In the genomic region with DNA sequence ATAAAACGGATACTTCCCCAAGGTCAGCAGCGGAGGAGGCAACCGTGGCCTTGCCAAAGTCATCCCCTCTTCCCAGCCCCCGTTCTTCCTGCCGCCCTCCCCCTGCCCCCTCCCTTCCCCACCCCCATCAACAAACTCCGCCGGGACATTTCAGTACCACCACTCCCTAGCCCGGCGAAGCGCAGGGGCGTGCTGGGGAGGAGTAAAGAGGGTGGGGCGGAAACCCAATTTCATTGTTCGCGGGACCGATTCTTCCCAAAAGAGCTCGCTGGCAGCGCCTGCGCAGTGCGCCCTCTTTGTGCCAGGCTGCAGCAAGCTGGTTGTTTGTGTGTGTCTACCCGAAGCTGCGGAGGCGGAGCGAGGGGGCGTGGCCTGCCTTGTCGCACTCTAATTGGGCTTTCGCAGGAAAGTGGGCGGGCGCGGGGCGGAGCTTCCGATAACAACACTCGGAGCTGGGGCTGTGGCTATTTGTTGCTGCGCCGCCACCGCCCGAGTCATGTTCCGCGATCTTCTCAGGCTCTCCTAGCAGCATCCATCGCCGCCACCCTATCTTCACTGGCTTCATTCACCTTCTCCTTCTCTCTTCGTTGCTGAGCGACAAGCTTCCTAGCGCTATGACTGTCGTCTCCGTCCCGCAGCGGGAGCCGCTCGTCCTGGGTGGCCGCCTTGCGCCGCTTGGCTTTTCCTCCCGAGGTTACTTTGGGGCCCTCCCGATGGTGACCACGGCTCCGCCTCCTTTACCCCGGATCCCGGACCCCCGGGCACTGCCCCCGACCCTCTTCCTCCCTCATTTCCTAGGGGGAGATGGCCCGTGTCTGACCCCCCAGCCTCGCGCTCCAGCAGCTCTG, we compare ENCODE assay signal across 1 cellular context.
A peak's percentile ranks its signal among the peaks of the same experiment; 100 is the strongest.
TF ChIP-seq lines count a peak whose summit lies in the region.

A gene (plus strand): TSS at position 471 of the 848 bp plus-strand sequence. CDS start 144 bp downstream, at position 615.

TF ChIP-seq in WTC11, 78 proteins besides CTCF, POLR2A, EP300 and RAD21 (continued from another document):
- TF ChIP-seq, protein P1, sequence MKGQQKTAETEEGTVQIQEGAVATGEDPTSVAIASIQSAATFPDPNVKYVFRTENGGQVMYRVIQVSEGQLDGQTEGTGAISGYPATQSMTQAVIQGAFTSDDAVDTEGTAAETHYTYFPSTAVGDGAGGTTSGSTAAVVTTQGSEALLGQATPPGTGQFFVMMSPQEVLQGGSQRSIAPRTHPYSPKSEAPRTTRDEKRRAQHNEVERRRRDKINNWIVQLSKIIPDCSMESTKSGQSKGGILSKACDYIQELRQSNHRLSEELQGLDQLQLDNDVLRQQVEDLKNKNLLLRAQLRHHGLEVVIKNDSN (CRISPR knock-in tag; IDR thresholded peaks at IDR 0.05) = no peak; the same call in none of the 2 replicates
- TF ChIP-seq CBFB (CRISPR knock-in tag; IDR thresholded peaks at IDR 0.05; ENCODE audit: low read depth) = no peak
- TF ChIP-seq, protein P2, sequence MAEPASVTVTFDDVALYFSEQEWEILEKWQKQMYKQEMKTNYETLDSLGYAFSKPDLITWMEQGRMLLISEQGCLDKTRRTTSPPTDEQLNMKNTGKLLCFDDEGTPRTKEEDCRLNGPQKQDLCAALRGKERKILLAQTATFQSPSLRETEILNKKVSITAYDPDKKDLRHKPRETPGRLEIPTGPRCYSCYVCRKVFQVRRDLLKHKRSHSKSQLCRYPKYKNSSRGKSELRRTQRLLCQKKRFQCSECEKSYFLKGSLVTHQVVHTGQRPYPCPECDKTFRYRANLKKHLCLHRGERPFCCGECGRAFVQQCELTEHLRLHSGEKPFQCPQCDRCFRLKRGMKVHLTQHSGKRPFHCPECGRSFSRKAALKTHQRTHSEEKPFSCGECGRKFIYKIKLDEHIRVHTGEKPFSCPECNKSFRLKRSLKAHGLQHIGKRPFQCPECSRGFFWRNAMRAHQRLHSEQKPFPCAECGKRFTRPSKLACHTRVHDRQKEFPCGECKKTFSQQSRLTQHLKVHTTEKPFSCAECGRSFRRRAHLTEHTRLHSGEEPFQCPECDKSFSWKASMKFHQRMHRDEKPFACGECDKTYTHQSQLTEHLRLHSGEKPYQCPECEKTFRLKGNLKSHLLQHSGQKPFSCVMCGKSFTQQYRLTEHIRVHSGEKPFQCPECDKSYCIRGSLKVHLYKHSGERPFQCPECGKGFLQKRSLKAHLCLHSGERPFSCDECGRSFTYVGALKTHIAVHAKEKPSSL (CRISPR knock-in tag; conservative IDR thresholded peaks at IDR 0.05) = no peak
- TF ChIP-seq, protein P3, sequence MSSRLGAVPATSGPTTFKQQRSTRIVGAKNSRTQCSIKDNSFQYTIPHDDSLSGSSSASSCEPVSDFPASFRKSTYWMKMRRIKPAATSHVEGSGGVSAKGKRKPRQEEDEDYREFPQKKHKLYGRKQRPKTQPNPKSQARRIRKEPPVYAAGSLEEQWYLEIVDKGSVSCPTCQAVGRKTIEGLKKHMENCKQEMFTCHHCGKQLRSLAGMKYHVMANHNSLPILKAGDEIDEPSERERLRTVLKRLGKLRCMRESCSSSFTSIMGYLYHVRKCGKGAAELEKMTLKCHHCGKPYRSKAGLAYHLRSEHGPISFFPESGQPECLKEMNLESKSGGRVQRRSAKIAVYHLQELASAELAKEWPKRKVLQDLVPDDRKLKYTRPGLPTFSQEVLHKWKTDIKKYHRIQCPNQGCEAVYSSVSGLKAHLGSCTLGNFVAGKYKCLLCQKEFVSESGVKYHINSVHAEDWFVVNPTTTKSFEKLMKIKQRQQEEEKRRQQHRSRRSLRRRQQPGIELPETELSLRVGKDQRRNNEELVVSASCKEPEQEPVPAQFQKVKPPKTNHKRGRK (CRISPR knock-in tag; IDR thresholded peaks at IDR 0.05; ENCODE audit: borderline replicate concordance) = no peak
- peak; percentile 86 for TF ChIP-seq FOXK1 (CRISPR knock-in tag; IDR thresholded peaks at IDR 0.05)
- TF ChIP-seq NR3C1 (CRISPR knock-in tag; conservative IDR thresholded peaks at IDR 0.05; ENCODE audit: low read depth) = no peak
- no peak for TF ChIP-seq GRHL2 (CRISPR knock-in tag; IDR thresholded peaks at IDR 0.05; ENCODE audit: insufficient replicate concordance, severe bottlenecking)
- TF ChIP-seq ZNF423 (CRISPR knock-in tag; IDR thresholded peaks at IDR 0.05) = no peak
- TF ChIP-seq TEAD1 (CRISPR knock-in tag; IDR thresholded peaks at IDR 0.05) = peak; percentile 61; the same call in 1 of the 2 replicates
- no peak for TF ChIP-seq NFATC4 (CRISPR knock-in tag; IDR thresholded peaks at IDR 0.05)
- no peak for TF ChIP-seq JAZF1 (CRISPR knock-in tag; IDR thresholded peaks at IDR 0.05)
- TF ChIP-seq GABPB1 (CRISPR knock-in tag; IDR thresholded peaks at IDR 0.05) = peak; percentile 61; the same call in 1 of the 2 replicates
- TF ChIP-seq NR1H2 (CRISPR knock-in tag; IDR thresholded peaks at IDR 0.05) = no peak
- TF ChIP-seq, protein P4, sequence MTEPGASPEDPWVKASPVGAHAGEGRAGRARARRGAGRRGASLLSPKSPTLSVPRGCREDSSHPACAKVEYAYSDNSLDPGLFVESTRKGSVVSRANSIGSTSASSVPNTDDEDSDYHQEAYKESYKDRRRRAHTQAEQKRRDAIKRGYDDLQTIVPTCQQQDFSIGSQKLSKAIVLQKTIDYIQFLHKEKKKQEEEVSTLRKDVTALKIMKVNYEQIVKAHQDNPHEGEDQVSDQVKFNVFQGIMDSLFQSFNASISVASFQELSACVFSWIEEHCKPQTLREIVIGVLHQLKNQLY (CRISPR knock-in tag; IDR thresholded peaks at IDR 0.05) = no peak
- TF ChIP-seq, protein P5, sequence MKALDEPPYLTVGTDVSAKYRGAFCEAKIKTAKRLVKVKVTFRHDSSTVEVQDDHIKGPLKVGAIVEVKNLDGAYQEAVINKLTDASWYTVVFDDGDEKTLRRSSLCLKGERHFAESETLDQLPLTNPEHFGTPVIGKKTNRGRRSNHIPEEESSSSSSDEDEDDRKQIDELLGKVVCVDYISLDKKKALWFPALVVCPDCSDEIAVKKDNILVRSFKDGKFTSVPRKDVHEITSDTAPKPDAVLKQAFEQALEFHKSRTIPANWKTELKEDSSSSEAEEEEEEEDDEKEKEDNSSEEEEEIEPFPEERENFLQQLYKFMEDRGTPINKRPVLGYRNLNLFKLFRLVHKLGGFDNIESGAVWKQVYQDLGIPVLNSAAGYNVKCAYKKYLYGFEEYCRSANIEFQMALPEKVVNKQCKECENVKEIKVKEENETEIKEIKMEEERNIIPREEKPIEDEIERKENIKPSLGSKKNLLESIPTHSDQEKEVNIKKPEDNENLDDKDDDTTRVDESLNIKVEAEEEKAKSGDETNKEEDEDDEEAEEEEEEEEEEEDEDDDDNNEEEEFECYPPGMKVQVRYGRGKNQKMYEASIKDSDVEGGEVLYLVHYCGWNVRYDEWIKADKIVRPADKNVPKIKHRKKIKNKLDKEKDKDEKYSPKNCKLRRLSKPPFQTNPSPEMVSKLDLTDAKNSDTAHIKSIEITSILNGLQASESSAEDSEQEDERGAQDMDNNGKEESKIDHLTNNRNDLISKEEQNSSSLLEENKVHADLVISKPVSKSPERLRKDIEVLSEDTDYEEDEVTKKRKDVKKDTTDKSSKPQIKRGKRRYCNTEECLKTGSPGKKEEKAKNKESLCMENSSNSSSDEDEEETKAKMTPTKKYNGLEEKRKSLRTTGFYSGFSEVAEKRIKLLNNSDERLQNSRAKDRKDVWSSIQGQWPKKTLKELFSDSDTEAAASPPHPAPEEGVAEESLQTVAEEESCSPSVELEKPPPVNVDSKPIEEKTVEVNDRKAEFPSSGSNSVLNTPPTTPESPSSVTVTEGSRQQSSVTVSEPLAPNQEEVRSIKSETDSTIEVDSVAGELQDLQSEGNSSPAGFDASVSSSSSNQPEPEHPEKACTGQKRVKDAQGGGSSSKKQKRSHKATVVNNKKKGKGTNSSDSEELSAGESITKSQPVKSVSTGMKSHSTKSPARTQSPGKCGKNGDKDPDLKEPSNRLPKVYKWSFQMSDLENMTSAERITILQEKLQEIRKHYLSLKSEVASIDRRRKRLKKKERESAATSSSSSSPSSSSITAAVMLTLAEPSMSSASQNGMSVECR (CRISPR knock-in tag; IDR thresholded peaks at IDR 0.05; ENCODE audit: borderline replicate concordance) = 0 out of 2 replicates have a peak, but pooled peaks have one; percentile 35
- TF ChIP-seq ELF4 (CRISPR knock-in tag; IDR thresholded peaks at IDR 0.05; ENCODE audit: low read depth) = no peak
- TF ChIP-seq, protein P6, sequence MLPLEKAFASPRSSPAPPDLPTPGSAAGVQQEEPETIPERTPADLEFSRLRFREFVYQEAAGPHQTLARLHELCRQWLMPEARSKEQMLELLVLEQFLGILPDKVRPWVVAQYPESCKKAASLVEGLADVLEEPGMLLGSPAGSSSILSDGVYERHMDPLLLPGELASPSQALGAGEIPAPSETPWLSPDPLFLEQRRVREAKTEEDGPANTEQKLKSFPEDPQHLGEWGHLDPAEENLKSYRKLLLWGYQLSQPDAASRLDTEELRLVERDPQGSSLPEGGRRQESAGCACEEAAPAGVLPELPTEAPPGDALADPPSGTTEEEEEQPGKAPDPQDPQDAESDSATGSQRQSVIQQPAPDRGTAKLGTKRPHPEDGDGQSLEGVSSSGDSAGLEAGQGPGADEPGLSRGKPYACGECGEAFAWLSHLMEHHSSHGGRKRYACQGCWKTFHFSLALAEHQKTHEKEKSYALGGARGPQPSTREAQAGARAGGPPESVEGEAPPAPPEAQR (CRISPR knock-in tag; IDR thresholded peaks at IDR 0.05) = no peak
- TF ChIP-seq, protein P7, sequence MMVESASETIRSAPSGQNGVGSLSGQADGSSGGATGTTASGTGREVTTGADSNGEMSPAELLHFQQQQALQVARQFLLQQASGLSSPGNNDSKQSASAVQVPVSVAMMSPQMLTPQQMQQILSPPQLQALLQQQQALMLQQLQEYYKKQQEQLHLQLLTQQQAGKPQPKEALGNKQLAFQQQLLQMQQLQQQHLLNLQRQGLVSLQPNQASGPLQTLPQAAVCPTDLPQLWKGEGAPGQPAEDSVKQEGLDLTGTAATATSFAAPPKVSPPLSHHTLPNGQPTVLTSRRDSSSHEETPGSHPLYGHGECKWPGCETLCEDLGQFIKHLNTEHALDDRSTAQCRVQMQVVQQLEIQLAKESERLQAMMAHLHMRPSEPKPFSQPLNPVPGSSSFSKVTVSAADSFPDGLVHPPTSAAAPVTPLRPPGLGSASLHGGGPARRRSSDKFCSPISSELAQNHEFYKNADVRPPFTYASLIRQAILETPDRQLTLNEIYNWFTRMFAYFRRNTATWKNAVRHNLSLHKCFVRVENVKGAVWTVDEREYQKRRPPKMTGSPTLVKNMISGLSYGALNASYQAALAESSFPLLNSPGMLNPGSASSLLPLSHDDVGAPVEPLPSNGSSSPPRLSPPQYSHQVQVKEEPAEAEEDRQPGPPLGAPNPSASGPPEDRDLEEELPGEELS (CRISPR knock-in tag; IDR thresholded peaks at IDR 0.05) = no peak; the same call in 1 of the 2 replicates
- no peak for TF ChIP-seq ZNF396 (CRISPR knock-in tag; IDR thresholded peaks at IDR 0.05; ENCODE audit: borderline replicate concordance)
- TF ChIP-seq PRRX2 (CRISPR knock-in tag; IDR thresholded peaks at IDR 0.05) = no peak; the same call in 1 of the 2 replicates
- TF ChIP-seq, protein P8, sequence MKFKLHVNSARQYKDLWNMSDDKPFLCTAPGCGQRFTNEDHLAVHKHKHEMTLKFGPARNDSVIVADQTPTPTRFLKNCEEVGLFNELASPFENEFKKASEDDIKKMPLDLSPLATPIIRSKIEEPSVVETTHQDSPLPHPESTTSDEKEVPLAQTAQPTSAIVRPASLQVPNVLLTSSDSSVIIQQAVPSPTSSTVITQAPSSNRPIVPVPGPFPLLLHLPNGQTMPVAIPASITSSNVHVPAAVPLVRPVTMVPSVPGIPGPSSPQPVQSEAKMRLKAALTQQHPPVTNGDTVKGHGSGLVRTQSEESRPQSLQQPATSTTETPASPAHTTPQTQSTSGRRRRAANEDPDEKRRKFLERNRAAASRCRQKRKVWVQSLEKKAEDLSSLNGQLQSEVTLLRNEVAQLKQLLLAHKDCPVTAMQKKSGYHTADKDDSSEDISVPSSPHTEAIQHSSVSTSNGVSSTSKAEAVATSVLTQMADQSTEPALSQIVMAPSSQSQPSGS (CRISPR knock-in tag; IDR thresholded peaks at IDR 0.05; ENCODE audit: borderline replicate concordance, low read depth) = no peak
- TF ChIP-seq NR2C2 (CRISPR knock-in tag; IDR thresholded peaks at IDR 0.05) = no peak
- TF ChIP-seq, protein P9, sequence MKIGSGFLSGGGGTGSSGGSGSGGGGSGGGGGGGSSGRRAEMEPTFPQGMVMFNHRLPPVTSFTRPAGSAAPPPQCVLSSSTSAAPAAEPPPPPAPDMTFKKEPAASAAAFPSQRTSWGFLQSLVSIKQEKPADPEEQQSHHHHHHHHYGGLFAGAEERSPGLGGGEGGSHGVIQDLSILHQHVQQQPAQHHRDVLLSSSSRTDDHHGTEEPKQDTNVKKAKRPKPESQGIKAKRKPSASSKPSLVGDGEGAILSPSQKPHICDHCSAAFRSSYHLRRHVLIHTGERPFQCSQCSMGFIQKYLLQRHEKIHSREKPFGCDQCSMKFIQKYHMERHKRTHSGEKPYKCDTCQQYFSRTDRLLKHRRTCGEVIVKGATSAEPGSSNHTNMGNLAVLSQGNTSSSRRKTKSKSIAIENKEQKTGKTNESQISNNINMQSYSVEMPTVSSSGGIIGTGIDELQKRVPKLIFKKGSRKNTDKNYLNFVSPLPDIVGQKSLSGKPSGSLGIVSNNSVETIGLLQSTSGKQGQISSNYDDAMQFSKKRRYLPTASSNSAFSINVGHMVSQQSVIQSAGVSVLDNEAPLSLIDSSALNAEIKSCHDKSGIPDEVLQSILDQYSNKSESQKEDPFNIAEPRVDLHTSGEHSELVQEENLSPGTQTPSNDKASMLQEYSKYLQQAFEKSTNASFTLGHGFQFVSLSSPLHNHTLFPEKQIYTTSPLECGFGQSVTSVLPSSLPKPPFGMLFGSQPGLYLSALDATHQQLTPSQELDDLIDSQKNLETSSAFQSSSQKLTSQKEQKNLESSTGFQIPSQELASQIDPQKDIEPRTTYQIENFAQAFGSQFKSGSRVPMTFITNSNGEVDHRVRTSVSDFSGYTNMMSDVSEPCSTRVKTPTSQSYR (CRISPR knock-in tag; IDR thresholded peaks at IDR 0.05) = 0 out of 2 replicates have a peak, but pooled peaks have one; percentile 37
